ENCODE assay signal across 15 cellular contexts in the genomic region with DNA sequence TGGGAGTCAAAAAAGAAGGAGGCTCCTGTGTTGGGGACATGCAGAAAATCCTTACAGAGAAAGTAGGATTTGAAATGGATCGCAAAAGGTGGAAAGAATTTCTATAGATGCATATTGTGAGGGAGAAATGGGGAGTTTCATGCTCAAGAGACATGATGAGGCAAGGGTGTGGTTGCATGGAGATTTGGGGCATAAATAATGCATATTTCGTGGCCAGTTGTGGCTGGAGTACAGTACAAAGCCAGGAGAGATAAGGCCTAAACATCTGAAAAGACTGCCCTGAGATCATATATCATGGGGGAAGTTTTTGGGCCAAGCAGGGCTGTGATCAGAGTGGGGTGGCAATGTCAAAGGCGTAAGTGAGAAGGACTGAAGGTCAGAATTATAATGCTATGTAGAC.
DNase-seq lines count a peak whose midpoint lies in the region; ATAC-seq and TF ChIP-seq lines count a peak whose summit lies in the region.
"Had no signal": no experiment of that assay in that cellular context is flagged by ENCODE, and none has a peak within 500 bp of the region (broad histone marks: within the 10 kb centered on the region; RNA-seq: fewer than 3 reads in every experiment).

No MANE protein-coding gene starts in this region.

- H3K27ac Mint-ChIP-seq in activated T-helper 17 cell treated with anti-CD3 and anti-CD28 coated beads, Interleukin-2, amount 50 U/mL, for 72 hours, result no peak overlapping the region
- H3K27ac Mint-ChIP-seq: CD4-positive, CD25-positive, alpha-beta regulatory T cell; GM23338 had no signal

- no peak for TF ChIP-seq CTCF in AG09319 (IDR thresholded peaks at IDR 0.05; ENCODE audit: low read depth, low read length)
- TF ChIP-seq CTCF in fibroblast of villous mesenchyme (IDR thresholded peaks at IDR 0.05; ENCODE audit: insufficient read depth, low read depth, low read length), result no peak

- H3K4me1 Mint-ChIP-seq in activated T-helper 17 cell treated with anti-CD3 and anti-CD28 coated beads, Interleukin-2, amount 50 U/mL, for 72 hours, result no peaks in the 10 kb centered on the region
- H3K4me1 Mint-ChIP-seq: CD4-positive, CD25-positive, alpha-beta regulatory T cell had no signal

- H3K27me3 Mint-ChIP-seq in activated T-helper 17 cell treated with anti-CD3 and anti-CD28 coated beads, Interleukin-2, amount 50 U/mL, for 72 hours, result no peaks in the 10 kb centered on the region
- H3K27me3 Mint-ChIP-seq: CD4-positive, CD25-positive, alpha-beta regulatory T cell had no signal

- H3K9me3 ChIP-seq in SJCRH30 (replicated peaks), result no peaks in the 10 kb centered on the region

- peaks cover 13% of the 10 kb centered on the region for H3K9me3 Mint-ChIP-seq in activated T-helper 17 cell treated with anti-CD3 and anti-CD28 coated beads, Interleukin-2, amount 50 U/mL, for 72 hours
- H3K9me3 Mint-ChIP-seq: GM23338 had no signal

- H3K4me3 ChIP-seq in SJCRH30 (no peak overlapping the region), fibroblast of villous mesenchyme (ENCODE audit: low read depth, low read length) (no peak overlapping the region)
- H3K4me3 ChIP-seq: BLaER1 treated with 17β-estradiol and CSF1 and Interleukin-3, amounts not matched to agents 10 nM and 100 nM; GM12878; GM23338 had no signal

- H3K4me3 Mint-ChIP-seq in activated T-helper 17 cell treated with anti-CD3 and anti-CD28 coated beads, Interleukin-2, amount 50 U/mL, for 72 hours, result no peak overlapping the region
- H3K4me3 Mint-ChIP-seq: CD4-positive, CD25-positive, alpha-beta regulatory T cell; GM23338 had no signal

- H3K4me1 ChIP-seq in SJCRH30, result peaks cover 5% of the 10 kb centered on the region; the same call in 1 of the 2 replicates
- H3K4me1 ChIP-seq: BLaER1 treated with 17β-estradiol and CSF1 and Interleukin-3, amounts not matched to agents 10 nM and 100 nM had no signal

- ATAC-seq in activated T-helper 17 cell treated with anti-CD3 and anti-CD28 coated beads, Interleukin-2, amount 50 U/mL, for 72 hours (replicated peaks), result no peak
- ATAC-seq: GM12878, GM23338 had no signal

- DNase-seq in AG09319 (ENCODE audit: extremely low read depth, low read depth) (peak; percentile 3), SJCRH30 (peak in 1 of 2 experiments; percentile 48), astrocyte of the hippocampus (ENCODE audit: low read depth, low spot score) (peak; percentile 23), fibroblast of villous mesenchyme (ENCODE audit: low read depth) (peak; percentile 34), Kasumi-1 (lab: John Stamatoyannopoulos, UW) (no peak), ureter (ENCODE audit: low spot score) (no peak), NCI-H146 (lab: John Stamatoyannopoulos, UW) (no peak)
- DNase-seq: CD4-positive, CD25-positive, alpha-beta regulatory T cell; DMS79; H7 had no signal

- H3K27ac ChIP-seq in SJCRH30, result peak overlapping the region; percentile 49
- H3K27ac ChIP-seq: 22Rv1; BLaER1 treated with 17β-estradiol and CSF1 and Interleukin-3, amounts not matched to agents 10 nM and 100 nM had no signal

- no peaks in the 10 kb centered on the region for H3K27me3 ChIP-seq in SJCRH30
- H3K27me3 ChIP-seq: BLaER1 treated with 17β-estradiol and CSF1 and Interleukin-3, amounts not matched to agents 10 nM and 100 nM had no signal

- no peaks in the 10 kb centered on the region for H3K36me3 Mint-ChIP-seq in activated T-helper 17 cell treated with anti-CD3 and anti-CD28 coated beads, Interleukin-2, amount 50 U/mL, for 72 hours (ENCODE audit: low read depth)
- H3K36me3 Mint-ChIP-seq: CD4-positive, CD25-positive, alpha-beta regulatory T cell had no signal

- no peaks in the 10 kb centered on the region for H3K36me3 ChIP-seq in SJCRH30
- H3K36me3 ChIP-seq: BLaER1 treated with 17β-estradiol and CSF1 and Interleukin-3, amounts not matched to agents 10 nM and 100 nM had no signal

Comparison
In these comparisons a context has a peak if more than half of its experiments do, and no peak if none do; other contexts are left out.
1. DNase-seq: peak in AG09319 (single experiment), astrocyte of the hippocampus (single experiment) and fibroblast of villous mesenchyme (single experiment); none in Kasumi-1 (0 of 2), ureter (single experiment) and NCI-H146 (single experiment).